Comparison of ENCODE assay signal across 2 cellular contexts in genomic region chr9:92748233-92748497, GRCh38.
TF ChIP-seq lines count a peak whose summit lies in the region.

No MANE protein-coding gene starts in this region.

TF ChIP-seq in IMR-90, 13 proteins besides CTCF, POLR2A, EP300 and RAD21:
- TF ChIP-seq NFE2L2 (IDR thresholded peaks at IDR 0.05; ENCODE audit: low read depth, low read length), result no peak
- no peak for TF ChIP-seq MXI1 (IDR thresholded peaks at IDR 0.05; ENCODE audit: borderline replicate concordance, low read depth, low read length)
- TF ChIP-seq MAFK (IDR thresholded peaks at IDR 0.05; ENCODE audit: low read depth, low read length), result no peak
- no peak for TF ChIP-seq SMC3 (IDR thresholded peaks at IDR 0.05; ENCODE audit: low read depth, low read length)
- no peak for TF ChIP-seq ELK1 (IDR thresholded peaks at IDR 0.05; ENCODE audit: borderline replicate concordance, low read depth, low read length)
- no peak for TF ChIP-seq BHLHE40 (IDR thresholded peaks at IDR 0.05; ENCODE audit: low read depth, low read length)
- no peak for TF ChIP-seq CEBPB (IDR thresholded peaks at IDR 0.05; ENCODE audit: low read depth, low read length)
- no peak for TF ChIP-seq USF2 (IDR thresholded peaks at IDR 0.05; ENCODE audit: low read depth, low read length)
- TF ChIP-seq CHD1 (IDR thresholded peaks at IDR 0.05; ENCODE audit: low read depth, low read length), result no peak
- TF ChIP-seq MAZ (IDR thresholded peaks at IDR 0.05; ENCODE audit: borderline replicate concordance, low read depth, low read length), result no peak
- TF ChIP-seq FOS (IDR thresholded peaks at IDR 0.05; ENCODE audit: low read depth, low read length), result no peak
- no peak for TF ChIP-seq RCOR1 (IDR thresholded peaks at IDR 0.05; ENCODE audit: insufficient replicate concordance, low read length)

TF ChIP-seq in K562, 482 proteins besides CTCF, POLR2A, EP300 and RAD21:
- TF ChIP-seq SNRNP70 (optimal IDR thresholded peaks at IDR 0.05; ENCODE audit: low read depth, low read length), result no peak
- TF ChIP-seq ZNF511 (CRISPR knock-in tag; IDR thresholded peaks at IDR 0.05), result no peak
- TF ChIP-seq ZNF512 (tag; IDR thresholded peaks at IDR 0.05), result no peak
- no peak for TF ChIP-seq ZNF121 (CRISPR knock-in tag; conservative IDR thresholded peaks at IDR 0.05)
- no peak for TF ChIP-seq ZNF197 (CRISPR knock-in tag; IDR thresholded peaks at IDR 0.05; ENCODE audit: low read depth)
- TF ChIP-seq FOS (IDR thresholded peaks at IDR 0.05; ENCODE audit: extremely low read depth, insufficient read length), result no peak
- no peak for TF ChIP-seq YBX1 (IDR thresholded peaks at IDR 0.05)
- no peak for TF ChIP-seq MXD1 (CRISPR knock-in tag; IDR thresholded peaks at IDR 0.05; ENCODE audit: borderline replicate concordance, poor library complexity, severe bottlenecking)
- TF ChIP-seq ZC3H8 (IDR thresholded peaks at IDR 0.05), result no peak
- TF ChIP-seq TFAP4 (CRISPR knock-in tag; IDR thresholded peaks at IDR 0.05; ENCODE audit: borderline replicate concordance), result no peak
- TF ChIP-seq ELF1 (tag; IDR thresholded peaks at IDR 0.05), result no peak
- no peak for TF ChIP-seq TAF15 (IDR thresholded peaks at IDR 0.05; ENCODE audit: low read depth, low read length)
- TF ChIP-seq KDM1A (IDR thresholded peaks at IDR 0.05), result no peak
- TF ChIP-seq FOSL1 (tag; conservative IDR thresholded peaks at IDR 0.05), result no peak
- TF ChIP-seq STAT6 (CRISPR knock-in tag; IDR thresholded peaks at IDR 0.05), result no peak
- TF ChIP-seq HNRNPL (IDR thresholded peaks at IDR 0.05; ENCODE audit: low read depth, low read length), result no peak
- no peak for TF ChIP-seq ZNF174 (CRISPR knock-in tag; IDR thresholded peaks at IDR 0.05)
- TF ChIP-seq XRCC4 (IDR thresholded peaks at IDR 0.05; ENCODE audit: extremely low read depth, insufficient read depth, insufficient read length), result no peak
